10 cellular contexts compared by ENCODE assay signal in the genomic region with DNA sequence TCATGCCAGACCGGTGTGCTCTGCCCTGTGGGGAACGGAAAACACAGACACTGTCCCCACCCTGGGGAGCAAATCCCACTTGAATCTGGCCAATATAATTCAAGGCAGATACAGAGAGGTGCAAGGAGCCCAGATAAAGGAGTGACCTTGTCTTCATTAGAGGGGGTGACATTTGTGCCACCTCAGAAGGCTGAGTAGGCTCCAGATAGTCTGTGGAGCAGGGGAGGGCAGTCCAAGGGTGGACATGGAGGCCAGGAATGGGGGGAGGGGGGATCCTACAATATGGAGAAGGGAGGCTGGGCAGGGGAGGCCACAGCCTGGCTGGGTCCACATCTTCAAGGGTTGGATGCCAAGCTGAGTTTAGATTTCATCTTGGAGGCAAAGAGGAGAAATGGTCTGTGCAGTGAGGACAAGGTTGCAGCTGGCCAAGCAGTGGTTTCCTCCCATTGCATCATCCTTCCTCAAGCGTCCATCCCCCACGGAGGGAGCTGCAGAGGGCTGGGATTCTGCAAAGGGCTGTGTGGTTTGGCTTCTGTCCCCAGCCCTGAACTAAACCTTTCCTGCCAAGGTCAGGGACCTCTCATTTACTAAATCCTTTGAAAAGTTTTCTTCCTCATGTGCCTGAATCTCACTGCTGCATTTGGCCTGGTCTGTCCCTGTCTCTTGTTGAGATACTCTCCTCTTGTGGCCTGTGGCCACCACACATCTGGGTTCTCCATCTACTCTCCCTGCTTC.
DNase-seq lines count a peak whose midpoint lies in the region; ATAC-seq and TF ChIP-seq lines count a peak whose summit lies in the region.
"Had no signal": no experiment of that assay in that cellular context is flagged by ENCODE, and none has a peak within 500 bp of the region (broad histone marks: within the 10 kb centered on the region; RNA-seq: fewer than 3 reads in every experiment).

No MANE protein-coding gene starts in this region.

- ATAC-seq in body of pancreas, result peak; percentile 95
- peak; percentile 82 to 86 for ATAC-seq in lower lobe of right lung
- ATAC-seq: Panc1 had no signal

- peak overlapping the region; percentile 34; the same call in 1 of the 2 replicates for H2AFZ ChIP-seq in Karpas-422 (ENCODE audit: low read length)

- no peak overlapping the region for H3K4me2 ChIP-seq in Karpas-422 (ENCODE audit: low read depth, low read length, poor library complexity, severe bottlenecking)

- H3K9me2 ChIP-seq in Karpas-422 (replicated peaks; ENCODE audit: insufficient read depth, low read length), result no peaks in the 10 kb centered on the region

- no peak overlapping the region for H3K4me3 Mint-ChIP-seq in activated naive CD4-positive, alpha-beta T cell treated with anti-CD3 and anti-CD28 coated beads for 36 hours

- CTCF ChIA-PET in activated naive CD4-positive, alpha-beta T cell treated with anti-CD3 and anti-CD28 coated beads for 36 hours (lab: Charles Lee), result interaction anchor here (2.1 kb wide), 1 partner anchor 19 kb away, joined by 12 read pairs; no protein-coding TSS in a partner anchor

- H3K9ac ChIP-seq in Karpas-422 (ENCODE audit: low read length), result no peak overlapping the region; the same call in 1 of the 2 replicates

- 29 to 57% methylated on average over 4 of the region's 4 CpGs for WGBS in body of pancreas, 2 donors

- TF ChIP-seq POLR2A in body of pancreas (IDR thresholded peaks at IDR 0.05), result no peak

- DNase-seq in ACHN, result peak; percentile 54
- DNase-seq in Karpas-422, result peak; percentile 52
- DNase-seq in body of pancreas, result peak; percentile 86 to 92 (median 90)
- peak; percentile 53 for DNase-seq in lower lobe of right lung
- no peak for DNase-seq in germinal center (ENCODE audit: low spot score)
- no peak for DNase-seq in OCI-M2 (lab: John Stamatoyannopoulos, UW; ENCODE audit: unreplicated experiment)
- no peak for DNase-seq in activated naive CD4-positive, alpha-beta T cell treated with anti-CD3 and anti-CD28 coated beads for 36 hours
- DNase-seq in WERI-Rb-1, result no peak

- TF ChIP-seq CTCF in body of pancreas (IDR thresholded peaks at IDR 0.05) (no peak), lower lobe of right lung (IDR thresholded peaks at IDR 0.05) (no peak), WERI-Rb-1 (IDR thresholded peaks at IDR 0.05; ENCODE audit: low read depth, low read length) (no peak)

- no peaks in the 10 kb centered on the region for H4K20me1 ChIP-seq in Karpas-422 (ENCODE audit: insufficient read depth, low read depth, low read length)

- 0 out of 2 replicates have a peak, but pooled peaks cover 2% of the 10 kb centered on the region for H3K27me3 ChIP-seq in Karpas-422 (ENCODE audit: low read length)
- no peaks in the 10 kb centered on the region for H3K27me3 ChIP-seq in body of pancreas
- no peaks in the 10 kb centered on the region for H3K27me3 ChIP-seq in lower lobe of right lung (ENCODE audit: low read depth)
- peaks cover 4% of the 10 kb centered on the region for H3K27me3 ChIP-seq in WERI-Rb-1 (ENCODE audit: insufficient read depth, low read depth, severe bottlenecking)

- H3K9me3 Mint-ChIP-seq in activated naive CD4-positive, alpha-beta T cell treated with anti-CD3 and anti-CD28 coated beads for 36 hours, result no peaks in the 10 kb centered on the region

- no peaks in the 10 kb centered on the region for H3K36me3 Mint-ChIP-seq in activated naive CD4-positive, alpha-beta T cell treated with anti-CD3 and anti-CD28 coated beads for 36 hours (ENCODE audit: low read depth)

- H3K9me3 ChIP-seq in Karpas-422 (ENCODE audit: low read length), result no peaks in the 10 kb centered on the region
- no peaks in the 10 kb centered on the region for H3K9me3 ChIP-seq in body of pancreas
- H3K9me3 ChIP-seq in lower lobe of right lung, result no peaks in the 10 kb centered on the region
- peaks cover 13% of the 10 kb centered on the region for H3K9me3 ChIP-seq in WERI-Rb-1 (ENCODE audit: severe bottlenecking)

- no peak overlapping the region for H3K27ac Mint-ChIP-seq in activated naive CD4-positive, alpha-beta T cell treated with anti-CD3 and anti-CD28 coated beads for 36 hours

- H3K27ac ChIP-seq in Karpas-422 (ENCODE audit: low read length) (no peak overlapping the region), body of pancreas (peak overlapping the region; percentile 70 to 88 (median 84)), lower lobe of right lung (peak overlapping the region; percentile 31), WERI-Rb-1 (no peak overlapping the region)
- H3K27ac ChIP-seq: epithelial cell of prostate had no signal

- in situ Hi-C loops in ACHN (cut with HindIII; ENCODE audit: low pct_ligation_motif_present, low pct_unique_long_range_greater_than_20kb, low sequenced_read_pairs), result no loop called here

- peaks cover 2% of the 10 kb centered on the region for H3K4me1 Mint-ChIP-seq in activated naive CD4-positive, alpha-beta T cell treated with anti-CD3 and anti-CD28 coated beads for 36 hours (ENCODE audit: low read depth)

- H3K4me3 ChIP-seq in Karpas-422 (ENCODE audit: low read length) (no peak overlapping the region), body of pancreas (no peak overlapping the region), lower lobe of right lung (no peak overlapping the region), WERI-Rb-1 (ENCODE audit: low read depth, low read length) (no peak overlapping the region)

- no peaks in the 10 kb centered on the region for H3K27me3 Mint-ChIP-seq in activated naive CD4-positive, alpha-beta T cell treated with anti-CD3 and anti-CD28 coated beads for 36 hours (ENCODE audit: low read depth)

- H3K36me3 ChIP-seq in Karpas-422 (ENCODE audit: insufficient read depth, low read length) (no peaks in the 10 kb centered on the region), body of pancreas (replicated peaks in 1 of 2; ENCODE audit: insufficient read depth in 1 of 2, low read depth in 2 of 2) (no peaks in the 10 kb centered on the region), lower lobe of right lung (no peaks in the 10 kb centered on the region), WERI-Rb-1 (no peaks in the 10 kb centered on the region; the same call in 1 of the 2 replicates)

- H3K4me1 ChIP-seq in Karpas-422 (ENCODE audit: low read length) (peaks cover 17% of the 10 kb centered on the region), body of pancreas (peaks cover 55% of the 10 kb centered on the region), lower lobe of right lung (peaks cover 17% of the 10 kb centered on the region)

- H3K79me2 ChIP-seq in Karpas-422 (ENCODE audit: low read length), result no peaks in the 10 kb centered on the region

- intact Hi-C loops in body of pancreas (cut with DNase I) (no loop called here), lower lobe of right lung (cut with DNase I) (loop anchor here (10.0 kb wide), 1 partner anchor 127 kb away; no protein-coding TSS in a partner anchor)
- intact Hi-C loops in activated naive CD4-positive, alpha-beta T cell treated with anti-CD3 and anti-CD28 coated beads for 36 hours (cut with micrococcal nuclease), result no loop called here

Comparison
In these comparisons a context has a peak if more than half of its experiments do, and no peak if none do; other contexts are left out.
1. DNase-seq: peak in ACHN (single experiment), Karpas-422 (single experiment), body of pancreas (4 of 4) and lower lobe of right lung (single experiment); none in germinal center (single experiment), OCI-M2 (single experiment), activated naive CD4-positive, alpha-beta T cell treated with anti-CD3 and anti-CD28 coated beads for 36 hours (single experiment) and WERI-Rb-1 (single experiment).
2. H3K27ac ChIP-seq: peak in body of pancreas (4 of 4) and lower lobe of right lung (single experiment); none in Karpas-422 (single experiment) and WERI-Rb-1 (single experiment).